ENCODE assay signal across 8 cellular contexts in genomic region chr2:148876589-148877402, GRCh38. TPM values are rescaled to one million over a fixed set of nuclear protein-coding genes. Genes with fewer than 3 reads are reported as not detected.
DNase-seq lines count a peak whose midpoint lies in the region; ATAC-seq, FAIRE-seq and TF ChIP-seq lines count a peak whose summit lies in the region.

No MANE protein-coding gene starts in this region.

- H3K4me1 ChIP-seq in astrocyte (ENCODE audit: insufficient read depth, low read length) (peaks cover 2% of the 10 kb centered on the region), lower lobe of right lung (peaks cover 24% of the 10 kb centered on the region), SJCRH30 (no peaks in the 10 kb centered on the region)

- no peaks in the 10 kb centered on the region for H3K79me2 ChIP-seq in astrocyte (ENCODE audit: insufficient read depth, low read length)

- no peak overlapping the region for H3K27ac ChIP-seq in CD4-positive, alpha-beta T cell (ENCODE audit: low read depth, low read length)
- H3K27ac ChIP-seq in RWPE1 (no peak overlapping the region), astrocyte (ENCODE audit: low read depth, low read length) (no peak overlapping the region), lower lobe of right lung (no peak overlapping the region), SJCRH30 (no peak overlapping the region)

- H3K4me3 ChIP-seq in astrocyte (ENCODE audit: insufficient read depth, low read depth, low read length) = no peak overlapping the region
- H3K4me3 ChIP-seq in lower lobe of right lung = peak overlapping the region; percentile 53
- no peak overlapping the region for H3K4me3 ChIP-seq in SJCRH30

- peak overlapping the region; percentile 55 for H3K4me2 ChIP-seq in astrocyte (ENCODE audit: low read length)

- intact Hi-C loops in CD4-positive, alpha-beta T cell (cut with DNase I, micrococcal nuclease) = loop anchor here (5.0 to 10.0 kb wide), 6 partner anchors 229 to 1029 kb away; partner anchors contain the start of genes ACVR2A (in 1 of the 2), EPC2 (in 1 of the 2), MBD5 (in 1 of the 2) and MMADHC (in 1 of the 2)
- intact Hi-C loops in lower lobe of right lung (cut with DNase I) = no loop called here

- peaks cover 7% of the 10 kb centered on the region for H3K36me3 Mint-ChIP-seq in CD4-positive, alpha-beta T cell (ENCODE audit: low read depth)
- H3K36me3 Mint-ChIP-seq in astrocyte (ENCODE audit: low read depth, unreplicated experiment) = peaks cover 2% of the 10 kb centered on the region

- CTCF ChIA-PET in CD4-positive, alpha-beta T cell (lab: Charles Lee) = no interaction called here
- CTCF ChIA-PET in RWPE1 (lab: Yijun Ruan, JAX) = interaction anchor here (0.5 to 0.6 kb wide), 3 partner anchors 8 to 309 kb away, joined by 4 to 6 read pairs (median 4); no protein-coding TSS in a partner anchor

- H3K4me3 Mint-ChIP-seq in CD4-positive, alpha-beta T cell = peak overlapping the region; percentile 92
- peak overlapping the region; percentile 89 for H3K4me3 Mint-ChIP-seq in astrocyte (ENCODE audit: unreplicated experiment)

- ATAC-seq in CD4-positive, alpha-beta T cell (ENCODE audit: poor library complexity) = peak; percentile 14
- ATAC-seq in HG03342 (IDR thresholded peaks at IDR 0.05; ENCODE audit: unreplicated experiment) = peak; percentile 32
- peak; percentile 6 to 40 for ATAC-seq in lower lobe of right lung
- ATAC-seq in HG03439 (IDR thresholded peaks at IDR 0.05; ENCODE audit: unreplicated experiment) = no peak

- no peaks in the 10 kb centered on the region for H3K9me3 ChIP-seq in CD4-positive, alpha-beta T cell (ENCODE audit: control insufficient read depth, low read length)
- H3K9me3 ChIP-seq in astrocyte (ENCODE audit: insufficient read depth, low read depth, low read length) = no peaks in the 10 kb centered on the region
- H3K9me3 ChIP-seq in lower lobe of right lung = peaks cover 6% of the 10 kb centered on the region
- H3K9me3 ChIP-seq in SJCRH30 (replicated peaks) = no peaks in the 10 kb centered on the region

- H3K27me3 ChIP-seq in CD4-positive, alpha-beta T cell (ENCODE audit: control insufficient read depth, insufficient read depth, low read length) = peaks cover 4% of the 10 kb centered on the region
- H3K27me3 ChIP-seq in astrocyte (ENCODE audit: insufficient read depth, low read length) (peaks cover 14% of the 10 kb centered on the region), lower lobe of right lung (ENCODE audit: low read depth) (peaks cover 49% of the 10 kb centered on the region), SJCRH30 (no peaks in the 10 kb centered on the region)

- peaks cover 49% of the 10 kb centered on the region for H3K27me3 Mint-ChIP-seq in CD4-positive, alpha-beta T cell
- H3K27me3 Mint-ChIP-seq in astrocyte (ENCODE audit: low read depth, unreplicated experiment) = peaks cover 2% of the 10 kb centered on the region

- POLR2A ChIA-PET in CD4-positive, alpha-beta T cell (lab: Charles Lee) = interaction anchor here (0.9 to 2.7 kb wide), 2 partner anchors 230 to 353 kb away, joined by 6 to 8 read pairs; no protein-coding TSS in a partner anchor
- POLR2A ChIA-PET in RWPE1 (lab: Yijun Ruan, JAX; ENCODE audit: low non-redundant PET) = no interaction called here

- no peak for FAIRE-seq in astrocyte (lab: Jason Lieb, UNC)

- peaks cover 24% of the 10 kb centered on the region for H3K4me1 Mint-ChIP-seq in CD4-positive, alpha-beta T cell (ENCODE audit: low read depth)
- H3K4me1 Mint-ChIP-seq in astrocyte (ENCODE audit: low read depth, unreplicated experiment) = no peaks in the 10 kb centered on the region

- H3K9ac ChIP-seq in astrocyte (ENCODE audit: low read length) = no peak overlapping the region

- no peak for TF ChIP-seq CTCF in CD4-positive, alpha-beta T cell (IDR thresholded peaks at IDR 0.05)
- TF ChIP-seq CTCF in RWPE1 (conservative IDR thresholded peaks at IDR 0.05; ENCODE audit: low read depth) (no peak), astrocyte (IDR thresholded peaks at IDR 0.05; ENCODE audit: insufficient read depth, low read depth, low read length) (no peak), lower lobe of right lung (IDR thresholded peaks at IDR 0.05) (no peak)

- no peaks in the 10 kb centered on the region for H3K36me3 ChIP-seq in astrocyte (ENCODE audit: insufficient read depth, low read length)
- H3K36me3 ChIP-seq in lower lobe of right lung = no peaks in the 10 kb centered on the region
- H3K36me3 ChIP-seq in SJCRH30 = no peaks in the 10 kb centered on the region

- H2AFZ ChIP-seq in astrocyte (ENCODE audit: low read depth, low read length) = no peak overlapping the region

- H4K20me1 ChIP-seq in astrocyte (ENCODE audit: insufficient read depth, low read length) = no peaks in the 10 kb centered on the region

- no peaks in the 10 kb centered on the region for H3K9me3 Mint-ChIP-seq in CD4-positive, alpha-beta T cell
- H3K9me3 Mint-ChIP-seq in astrocyte (ENCODE audit: unreplicated experiment) = peaks cover 8% of the 10 kb centered on the region

- peak; percentile 16 to 49 (median 40) for DNase-seq in CD4-positive, alpha-beta T cell
- DNase-seq in RWPE1 (ENCODE audit: low spot score) = peak; percentile 4
- no peak for DNase-seq in astrocyte (ENCODE audit: low read depth)
- peak; percentile 46 for DNase-seq in lower lobe of right lung
- peak; percentile 33 for DNase-seq in stimulated activated CD8-positive, alpha-beta memory T cell treated with anti-CD3 and anti-CD28 coated beads, Interleukin-4, amount 100 ng/mL, for 24 hours (ENCODE audit: low read depth)
- no peak for DNase-seq in SJCRH30

- peak overlapping the region; percentile 79 for H3K27ac Mint-ChIP-seq in CD4-positive, alpha-beta T cell
- peak overlapping the region; percentile 8 for H3K27ac Mint-ChIP-seq in astrocyte (ENCODE audit: unreplicated experiment)

RNA-seq across cellular contexts. Expression of gene KIF5C, which starts 1.8 kb away (rescaled TPM):
- total RNA-seq in CD4-positive, alpha-beta T cell = 1 to 10 TPM; 7.3 to 8.1 TPM
- total RNA-seq in astrocyte = 21.0 and 24.3 TPM in 2 replicates
- 0.47 TPM for total RNA-seq in lower lobe of right lung
- total RNA-seq in SJCRH30 (2014; rRNA removed; shearing (Covaris generic)) = 5.8 and 6.6 TPM in 2 replicates

Comparison
In these comparisons a context has a peak if more than half of its experiments do, and no peak if none do; other contexts are left out.
1. DNase-seq: peak in CD4-positive, alpha-beta T cell (10 of 10), RWPE1 (single experiment), lower lobe of right lung (single experiment) and stimulated activated CD8-positive, alpha-beta memory T cell treated with anti-CD3 and anti-CD28 coated beads, Interleukin-4, amount 100 ng/mL, for 24 hours (single experiment); none in astrocyte (single experiment) and SJCRH30 (0 of 2).